1 cellular context compared by ENCODE assay signal in genomic region chr1:112698366-112699310, GRCh38.
A peak's percentile ranks its signal among the peaks of the same experiment; 100 is the strongest.
TF ChIP-seq lines count a peak whose summit lies in the region.

No MANE protein-coding gene starts in this region.

TF ChIP-seq in K562, 482 proteins besides CTCF, POLR2A, EP300 and RAD21 (continued from another document):
- TF ChIP-seq ZNF592 (IDR thresholded peaks at IDR 0.05): peak; percentile 9; the same call in 1 of the 2 replicates
- TF ChIP-seq TEAD1 (CRISPR knock-in tag; IDR thresholded peaks at IDR 0.05): peak; percentile 19 to 46; a peak in 1 of 4 replicates
- TF ChIP-seq ZNF75A (CRISPR knock-in tag; IDR thresholded peaks at IDR 0.05): 0 out of 2 replicates have a peak, but pooled peaks have one; percentile 8
- 0 out of 2 replicates have a peak, but pooled peaks have one; percentile 26 for TF ChIP-seq MYC (IDR thresholded peaks at IDR 0.05; ENCODE audit: low read depth, low read length)
- no peak for TF ChIP-seq MYC (CRISPR knock-in tag; IDR thresholded peaks at IDR 0.05; ENCODE audit: borderline replicate concordance, low read depth)
- TF ChIP-seq ZBTB17 (CRISPR knock-in tag; IDR thresholded peaks at IDR 0.05): 0 out of 2 replicates have a peak, but pooled peaks have one; percentile 38
- no peak for TF ChIP-seq ZNF551 (CRISPR knock-in tag; IDR thresholded peaks at IDR 0.05)
- no peak for TF ChIP-seq HDAC8 (tag; IDR thresholded peaks at IDR 0.05)
- TF ChIP-seq GTF2E2 (tag; IDR thresholded peaks at IDR 0.05): no peak
- TF ChIP-seq RREB1 (CRISPR knock-in tag; IDR thresholded peaks at IDR 0.05): 0 out of 2 replicates have a peak, but pooled peaks have one; percentile 20
- 0 out of 2 replicates have a peak, but pooled peaks have one; percentile 11 for TF ChIP-seq ZFP1 (CRISPR knock-in tag; IDR thresholded peaks at IDR 0.05)
- peak; percentile 80 for TF ChIP-seq RAD51 (IDR thresholded peaks at IDR 0.05; ENCODE audit: borderline replicate concordance, low read depth)
- TF ChIP-seq SLC30A9 (CRISPR knock-in tag; IDR thresholded peaks at IDR 0.05): no peak
- no peak for TF ChIP-seq TFAM (CRISPR knock-in tag; conservative IDR thresholded peaks at IDR 0.05)
- no peak for TF ChIP-seq HMGXB4 (CRISPR knock-in tag; IDR thresholded peaks at IDR 0.05)
- no peak for TF ChIP-seq ZBTB33 (CRISPR knock-in tag; IDR thresholded peaks at IDR 0.05)
- peak; percentile 83 for TF ChIP-seq ZBTB9 (CRISPR knock-in tag; IDR thresholded peaks at IDR 0.05)
- peak; percentile 48 for TF ChIP-seq PKNOX1 (IDR thresholded peaks at IDR 0.05)
TF ChIP-seq in K562: peak in this region for 57.
